Comparison of ENCODE assay signal across 29 cellular contexts in the genomic region with DNA sequence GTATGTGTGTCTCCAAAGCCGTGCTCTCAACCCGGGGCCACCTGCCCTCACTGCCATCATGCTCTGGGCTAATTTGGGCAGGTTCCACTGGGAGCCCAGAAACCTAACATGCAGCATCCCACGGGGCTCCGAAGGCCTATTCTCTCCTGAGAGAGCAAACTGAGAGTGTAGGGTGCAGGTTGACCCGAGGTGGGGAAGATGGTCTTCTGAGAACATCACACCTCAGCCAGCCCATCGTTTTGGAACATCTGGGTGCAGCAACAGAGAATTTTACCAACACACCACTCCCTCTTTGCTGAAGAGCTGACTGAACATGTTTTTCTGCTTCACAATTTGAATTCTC.
"Had no signal": no experiment of that assay in that cellular context is flagged by ENCODE, and none has a peak within 500 bp of the region (broad histone marks: within the 10 kb centered on the region; RNA-seq: fewer than 3 reads in every experiment).

No MANE protein-coding gene starts in this region.

- H3K27ac ChIP-seq: ovary, parathyroid adenoma, psoas muscle, right lobe of liver, sigmoid colon, stomach, thoracic aorta, thyroid gland, tibial nerve, upper lobe of right lung, uterus had no signal

- H3K4me3 Mint-ChIP-seq: naive thymus-derived CD8-positive, alpha-beta T cell; natural killer cell treated with Interleukin-12 subunit alpha and Interleukin-12 subunit beta and Interleukin-15 and Interleukin-18, amount 100 ng/mL, for 72 hours; nephron progenitor cell; neural crest cell; stimulated activated effector memory CD8-positive, alpha-beta T cell treated with anti-CD3 and anti-CD28 coated beads, Interleukin-12 subunit alpha, Interleukin-12 subunit beta, amount 100 ng/mL, for 72 hours; stimulated activated naive B cell treated with anti-CD40 and anti-IgM and Interleukin-4, amounts not matched to agents 10 μg/mL and 1 μg/mL and 100 μg/mL, for 72 hours; stimulated activated naive CD8-positive, alpha-beta T cell treated with anti-CD3 and anti-CD28 coated beads, Interleukin-15, Interleukin-2, amounts not matched to agents 100 ng/mL and 50 ng/mL, for 24 hours; type B pancreatic cell had no signal

- H3K27me3 ChIP-seq: ovary, right lobe of liver, sigmoid colon, stomach, thyroid gland, tibial nerve, uterus had no signal

- H3K36me3 ChIP-seq: ovary, right lobe of liver, sigmoid colon, stomach, thoracic aorta, thyroid gland, tibial nerve, upper lobe of right lung, uterus had no signal

- H3K79me2 ChIP-seq: parathyroid adenoma had no signal

- H3K27me3 Mint-ChIP-seq: stimulated activated naive B cell treated with anti-CD40 and anti-IgM and Interleukin-4, amounts not matched to agents 10 μg/mL and 1 μg/mL and 100 μg/mL, for 72 hours; type B pancreatic cell had no signal

- H3K9ac ChIP-seq: parathyroid adenoma had no signal

- H3K4me3 ChIP-seq: ovary, psoas muscle, right lobe of liver, sigmoid colon, stomach, thoracic aorta, thyroid gland, tibial nerve, upper lobe of right lung, uterus had no signal

- H3K4me1 ChIP-seq: parathyroid adenoma, psoas muscle, right lobe of liver, stomach, thyroid gland, upper lobe of right lung had no signal

- H3K9me3 Mint-ChIP-seq: naive thymus-derived CD8-positive, alpha-beta T cell; natural killer cell treated with Interleukin-12 subunit alpha and Interleukin-12 subunit beta and Interleukin-15 and Interleukin-18, amount 100 ng/mL, for 72 hours; stimulated activated effector memory CD8-positive, alpha-beta T cell treated with anti-CD3 and anti-CD28 coated beads, Interleukin-12 subunit alpha, Interleukin-12 subunit beta, amount 100 ng/mL, for 72 hours; stimulated activated naive CD8-positive, alpha-beta T cell treated with anti-CD3 and anti-CD28 coated beads, Interleukin-15, Interleukin-2, amounts not matched to agents 100 ng/mL and 50 ng/mL, for 24 hours; type B pancreatic cell had no signal

- H3K27ac Mint-ChIP-seq: naive thymus-derived CD8-positive, alpha-beta T cell; natural killer cell treated with Interleukin-12 subunit alpha and Interleukin-12 subunit beta and Interleukin-15 and Interleukin-18, amount 100 ng/mL, for 72 hours; nephron progenitor cell; progenitor cell of endocrine pancreas; stimulated activated effector memory CD8-positive, alpha-beta T cell treated with anti-CD3 and anti-CD28 coated beads, Interleukin-12 subunit alpha, Interleukin-12 subunit beta, amount 100 ng/mL, for 72 hours; stimulated activated naive B cell treated with anti-CD40 and anti-IgM and Interleukin-4, amounts not matched to agents 10 μg/mL and 1 μg/mL and 100 μg/mL, for 72 hours; stimulated activated naive CD8-positive, alpha-beta T cell treated with anti-CD3 and anti-CD28 coated beads, Interleukin-15, Interleukin-2, amounts not matched to agents 100 ng/mL and 50 ng/mL, for 24 hours; type B pancreatic cell had no signal

- DNase-seq: naive thymus-derived CD8-positive, alpha-beta T cell; nephron progenitor cell; occipital lobe; ovary; posterior cingulate gyrus; psoas muscle; right cardiac atrium; right lobe of liver; sigmoid colon; small intestine; stimulated activated CD4-positive, alpha-beta T cell treated with anti-CD3 and anti-CD28 coated beads, Interleukin-15, amount 100 ng/mL, for 24 hours; stimulated activated CD4-positive, alpha-beta T cell treated with anti-CD3 and anti-CD28 coated beads, Interleukin-2, amount 100 ng/mL, for 24 hours; stimulated activated CD4-positive, alpha-beta T cell treated with anti-CD3 and anti-CD28 coated beads, Interleukin-2, amount 100 ng/mL, for 48 hours; stimulated activated CD4-positive, alpha-beta T cell treated with anti-CD3 and anti-CD28 coated beads, Interleukin-4, amount 100 ng/mL, for 24 hours; stimulated activated naive B cell treated with anti-CD40 and anti-IgM and Interleukin-4, amounts not matched to agents 10 μg/mL and 1 μg/mL and 100 μg/mL, for 72 hours; stimulated activated naive CD4-positive, alpha-beta T cell treated with Interleukin-2 at 50 U/mL for 16 hours; stomach; thyroid gland; upper lobe of right lung; uterus had no signal

- H2AFZ ChIP-seq: parathyroid adenoma had no signal

- H3K36me3 Mint-ChIP-seq: naive thymus-derived CD8-positive, alpha-beta T cell; natural killer cell treated with Interleukin-12 subunit alpha and Interleukin-12 subunit beta and Interleukin-15 and Interleukin-18, amount 100 ng/mL, for 72 hours; stimulated activated effector memory CD8-positive, alpha-beta T cell treated with anti-CD3 and anti-CD28 coated beads, Interleukin-12 subunit alpha, Interleukin-12 subunit beta, amount 100 ng/mL, for 72 hours; stimulated activated naive B cell treated with anti-CD40 and anti-IgM and Interleukin-4, amounts not matched to agents 10 μg/mL and 1 μg/mL and 100 μg/mL, for 72 hours; type B pancreatic cell had no signal

- H3K9me3 ChIP-seq: ovary, psoas muscle, right lobe of liver, sigmoid colon, stomach, thoracic aorta, thyroid gland, tibial nerve, upper lobe of right lung, uterus had no signal

- H3K4me1 Mint-ChIP-seq: naive thymus-derived CD8-positive, alpha-beta T cell; stimulated activated effector memory CD8-positive, alpha-beta T cell treated with anti-CD3 and anti-CD28 coated beads, Interleukin-12 subunit alpha, Interleukin-12 subunit beta, amount 100 ng/mL, for 72 hours had no signal
